ENCODE assay signal across 10 cellular contexts in genomic region chr15:71780349-71780976, GRCh38. TPM values are rescaled to one million over a fixed set of nuclear protein-coding genes. Genes with fewer than 3 reads are reported as not detected.
DNase-seq lines count a peak whose midpoint lies in the region; ATAC-seq and TF ChIP-seq lines count a peak whose summit lies in the region.
"Had no signal": no experiment of that assay in that cellular context is flagged by ENCODE, and none has a peak within 500 bp of the region (broad histone marks: within the 10 kb centered on the region; RNA-seq: fewer than 3 reads in every experiment).

No MANE protein-coding gene starts in this region.

- no peaks in the 10 kb centered on the region for H3K79me2 ChIP-seq in neural progenitor cell (ENCODE audit: low read depth)

- no peak for TF ChIP-seq POLR2A in esophagus squamous epithelium (IDR thresholded peaks at IDR 0.05)

- H3K4me3 ChIP-seq in BE2C (ENCODE audit: low read depth, low read length) (no peak overlapping the region), esophagus squamous epithelium (no peak overlapping the region), neural progenitor cell (no peak overlapping the region)

- no peaks in the 10 kb centered on the region for H3K36me3 Mint-ChIP-seq in neural progenitor cell
- H3K36me3 Mint-ChIP-seq: IgD-negative memory B cell had no signal

- peak; percentile 64 for ATAC-seq in GM19035 (IDR thresholded peaks at IDR 0.05; ENCODE audit: unreplicated experiment)
- no peak for ATAC-seq in HG02763 (IDR thresholded peaks at IDR 0.05; ENCODE audit: unreplicated experiment)

- no peaks in the 10 kb centered on the region for H3F3A ChIP-seq in neural progenitor cell (ENCODE audit: low read depth)

- H3K4me3 Mint-ChIP-seq in neural progenitor cell = no peak overlapping the region

- H3K9ac ChIP-seq in neural progenitor cell = no peak overlapping the region

- H3K9me3 ChIP-seq in BE2C (no peaks in the 10 kb centered on the region), esophagus squamous epithelium (no peaks in the 10 kb centered on the region), neural progenitor cell (ENCODE audit: low read depth) (no peaks in the 10 kb centered on the region)

- H3K27me3 ChIP-seq in BE2C (no peaks in the 10 kb centered on the region), esophagus squamous epithelium (no peaks in the 10 kb centered on the region), neural progenitor cell (no peaks in the 10 kb centered on the region)

- WGBS in esophagus squamous epithelium, 2 donors = 24 to 29% methylated on average over 10 of the region's 10 CpGs

- no peak overlapping the region for H3K4me2 ChIP-seq in neural progenitor cell

- no peaks in the 10 kb centered on the region for H4K20me1 ChIP-seq in neural progenitor cell (ENCODE audit: low read depth)

- H3K27me3 Mint-ChIP-seq in neural progenitor cell (ENCODE audit: insufficient read depth, low read depth) = peaks cover 18% of the 10 kb centered on the region

- TF ChIP-seq CTCF in BE2C (IDR thresholded peaks at IDR 0.05; ENCODE audit: low read depth, low read length) = peak; percentile 82
- TF ChIP-seq CTCF in esophagus squamous epithelium (IDR thresholded peaks at IDR 0.05) = peak; percentile 25 to 65 (median 38)
- peak; percentile 87 for TF ChIP-seq CTCF in neural progenitor cell (IDR thresholded peaks at IDR 0.05)

- H3K4me1 ChIP-seq in BE2C (no peaks in the 10 kb centered on the region), esophagus squamous epithelium (peaks cover 0 to 13% (median 4%) of the 10 kb centered on the region in 3 donors), neural progenitor cell (peaks cover 9% of the 10 kb centered on the region)

- H3K27ac ChIP-seq in esophagus squamous epithelium (peak overlapping the region in 2 of 4 donors; percentile 10 to 22), neural progenitor cell (no peak overlapping the region)

- intact Hi-C loops in esophagus squamous epithelium (cut with DNase I) = no loop called here

- no peaks in the 10 kb centered on the region for H3K36me3 ChIP-seq in BE2C
- H3K36me3 ChIP-seq in esophagus squamous epithelium = peaks cover 0 to 32% (median 3%) of the 10 kb centered on the region in 3 donors
- no peaks in the 10 kb centered on the region for H3K36me3 ChIP-seq in neural progenitor cell

- H3K27ac Mint-ChIP-seq in neural progenitor cell = no peak overlapping the region
- H3K27ac Mint-ChIP-seq: IgD-negative memory B cell had no signal

- peaks cover 14% of the 10 kb centered on the region for H3K4me1 Mint-ChIP-seq in neural progenitor cell

- peak overlapping the region; percentile 97 for H2AFZ ChIP-seq in neural progenitor cell (replicated peaks)

- DNase-seq in BE2C (peak; percentile 63), NCI-H1694 treated with DMSO at 0.1 percent for 48 hours (lab: John Stamatoyannopoulos, UW) (peak; percentile 36), esophagus squamous epithelium (lab: John Stamatoyannopoulos, UW) (no peak), neural progenitor cell (ENCODE audit: low spot score) (peak; percentile 80), ecto neural progenitor cell (ENCODE audit: low spot score) (no peak)
- DNase-seq in activated CD4-positive, alpha-beta T cell treated with anti-CD3 and anti-CD28 coated beads, Interleukin-2, amount 50 U/mL, for 48 hours = peak; percentile 27 to 34

- no peaks in the 10 kb centered on the region for H3K9me3 Mint-ChIP-seq in neural progenitor cell
- H3K9me3 Mint-ChIP-seq: IgD-negative memory B cell had no signal

RNA-seq across cellular contexts. Expression of gene NR2E3, which starts 29.9 kb away (rescaled TPM):
- polyA plus RNA-seq in BE2C (2012; ENCODE audit: insufficient read depth, insufficient read length, low read depth) = not detected
- total RNA-seq in esophagus squamous epithelium (under 1 TPM; 0.13 to 0.38 (median 0.27) TPM), neural progenitor cell (ENCODE audit: low replicate concordance) (0.28 TPM in 1 of 2 replicates, not detected in the other)
- total RNA-seq: pulmonary artery endothelial cell had no signal

Comparison
In these comparisons a context has a peak if more than half of its experiments do, and no peak if none do; other contexts are left out.
1. DNase-seq: peak in BE2C (single experiment), NCI-H1694 treated with DMSO at 0.1 percent for 48 hours (single experiment), activated CD4-positive, alpha-beta T cell treated with anti-CD3 and anti-CD28 coated beads, Interleukin-2, amount 50 U/mL, for 48 hours (2 of 2) and neural progenitor cell (single experiment); none in esophagus squamous epithelium (single experiment) and ecto neural progenitor cell (single experiment).
2. Peak in every context shown above with its lines, with median percentiles within 50 percentile points of each other: CTCF ChIP-seq.